Comparison of ENCODE assay signal across 28 cellular contexts in the genomic region with DNA sequence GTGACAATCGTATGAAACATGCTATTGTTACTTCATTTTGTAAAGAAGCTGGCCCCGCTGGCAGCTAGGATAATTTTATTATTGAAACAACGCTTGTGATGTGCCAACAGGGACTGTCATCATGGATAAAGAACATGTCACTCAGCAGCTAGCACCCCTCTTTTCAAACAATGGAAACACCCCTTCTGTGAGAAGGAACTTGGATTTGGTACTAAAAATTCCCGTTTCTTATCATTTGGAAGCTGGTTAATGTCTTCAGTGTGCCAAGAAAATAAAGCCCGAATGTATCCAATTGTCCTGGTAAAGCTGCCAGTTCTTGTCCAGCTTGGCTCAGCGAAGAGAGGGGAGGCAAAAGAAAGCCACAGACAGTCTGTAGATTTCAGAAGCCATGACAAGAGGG.
"Had no signal": no experiment of that assay in that cellular context is flagged by ENCODE, and none has a peak within 500 bp of the region (broad histone marks: within the 10 kb centered on the region; RNA-seq: fewer than 3 reads in every experiment).

No MANE protein-coding gene starts in this region.

- H3K27ac Mint-ChIP-seq: activated naive CD4-positive, alpha-beta T cell treated with anti-CD3 and anti-CD28 coated beads, Interleukin-2, amount 10 ng/mL, durations not matched to agents 7 days and 5 days; activated naive CD8-positive, alpha-beta T cell treated with anti-CD3 and anti-CD28 coated beads, Interleukin-2, amount 10 ng/mL, durations not matched to agents 7 days and 5 days; activated T-helper 1 cell treated with anti-CD3 and anti-CD28 coated beads, Interleukin-12 subunit alpha, Interleukin-12 subunit beta, Interleukin-2, Interleukin-4 antibody, amounts not matched to agents 30 ng/mL and 10 ng/mL and 1 ng/mL, durations not matched to agents 14 hours and 24 hours and 36 hours; memory B cell; naive thymus-derived CD8-positive, alpha-beta T cell; stimulated activated naive B cell treated with anti-CD40 and anti-IgM and Interleukin-4, amounts not matched to agents 10 μg/mL and 1 μg/mL and 100 μg/mL, for 72 hours; T-helper 1 cell treated with Interleukin-12 subunit alpha and Interleukin-12 subunit beta and Interleukin-4 antibody, amounts not matched to agents 30 μg/mL and 1 μg/mL, for 36 hours had no signal

- H3K36me3 Mint-ChIP-seq: activated naive CD4-positive, alpha-beta T cell treated with anti-CD3 and anti-CD28 coated beads, Interleukin-2, amount 10 ng/mL, durations not matched to agents 7 days and 5 days; memory B cell; naive thymus-derived CD8-positive, alpha-beta T cell; stimulated activated naive B cell treated with anti-CD40 and anti-IgM and Interleukin-4, amounts not matched to agents 10 μg/mL and 1 μg/mL and 100 μg/mL, for 72 hours had no signal

- H3K36me3 ChIP-seq: ascending aorta, brain microvascular endothelial cell, esophagus muscularis mucosa, left lung, pancreas, prostate gland, suprapubic skin, tibial nerve had no signal

- H3K9me3 ChIP-seq: esophagus muscularis mucosa, pancreas, prostate gland, suprapubic skin, tibial nerve had no signal

- H3K4me1 ChIP-seq: prostate gland had no signal

- H3K4me1 Mint-ChIP-seq: activated naive CD4-positive, alpha-beta T cell treated with anti-CD3 and anti-CD28 coated beads, Interleukin-2, amount 10 ng/mL, durations not matched to agents 7 days and 5 days; memory B cell; naive thymus-derived CD8-positive, alpha-beta T cell; stimulated activated naive B cell treated with anti-CD40 and anti-IgM and Interleukin-4, amounts not matched to agents 10 μg/mL and 1 μg/mL and 100 μg/mL, for 72 hours had no signal

- H3K27ac ChIP-seq: brain microvascular endothelial cell, esophagus muscularis mucosa, left lung, pancreas, prostate gland, suprapubic skin, tibial nerve, VCaP had no signal

- H3K27me3 Mint-ChIP-seq: memory B cell had no signal

- H3K27me3 ChIP-seq: ascending aorta, brain microvascular endothelial cell, esophagus muscularis mucosa, left lung, pancreas, suprapubic skin, tibial nerve had no signal

- H3K4me3 Mint-ChIP-seq: activated naive CD4-positive, alpha-beta T cell treated with anti-CD3 and anti-CD28 coated beads, Interleukin-2, amount 10 ng/mL, durations not matched to agents 7 days and 5 days; activated naive CD8-positive, alpha-beta T cell treated with anti-CD3 and anti-CD28 coated beads, Interleukin-2, amount 10 ng/mL, durations not matched to agents 7 days and 5 days; activated T-helper 1 cell treated with anti-CD3 and anti-CD28 coated beads, Interleukin-12 subunit alpha, Interleukin-12 subunit beta, Interleukin-2, Interleukin-4 antibody, amounts not matched to agents 30 ng/mL and 10 ng/mL and 1 ng/mL, durations not matched to agents 14 hours and 24 hours and 36 hours; memory B cell; naive thymus-derived CD8-positive, alpha-beta T cell; neural crest cell; stimulated activated naive B cell treated with anti-CD40 and anti-IgM and Interleukin-4, amounts not matched to agents 10 μg/mL and 1 μg/mL and 100 μg/mL, for 72 hours; T-helper 1 cell treated with Interleukin-12 subunit alpha and Interleukin-12 subunit beta and Interleukin-4 antibody, amounts not matched to agents 30 μg/mL and 1 μg/mL, for 36 hours had no signal

- DNase-seq: activated CD4-positive, alpha-beta T cell treated with anti-CD3 and anti-CD28 coated beads for 4 hours; activated CD4-positive, alpha-beta T cell treated with anti-CD3 and anti-CD28 coated beads, Interleukin-2, amount 50 U/mL, for 4 hours; activated effector memory CD4-positive, alpha-beta T cell treated with anti-CD3 and anti-CD28 coated beads, Interleukin-2, amount 50 U/mL, for 16 hours; activated naive CD4-positive, alpha-beta T cell treated with anti-CD3 and anti-CD28 coated beads, Interleukin-2, amount 10 ng/mL, durations not matched to agents 7 days and 5 days; activated naive CD8-positive, alpha-beta T cell treated with anti-CD3 and anti-CD28 coated beads, Interleukin-2, amount 10 ng/mL, durations not matched to agents 7 days and 5 days; activated T-cell treated with anti-CD3 and anti-CD28 coated beads for 4 hours; brain microvascular endothelial cell; caudate nucleus; kidney glomerular epithelial cell; left lung; naive thymus-derived CD8-positive, alpha-beta T cell; nucleus accumbens; pancreas; stimulated activated CD4-positive, alpha-beta T cell treated with anti-CD3 and anti-CD28 coated beads, Interleukin-15, amount 100 ng/mL, for 24 hours; stimulated activated CD4-positive, alpha-beta T cell treated with anti-CD3 and anti-CD28 coated beads, Interleukin-2, amount 100 ng/mL, for 24 hours; stimulated activated naive B cell treated with anti-CD40 and anti-IgM and Interleukin-4, amounts not matched to agents 10 μg/mL and 1 μg/mL and 100 μg/mL, for 72 hours; SW 1271; T-helper 9 cell had no signal

- H3K9me3 Mint-ChIP-seq: activated naive CD4-positive, alpha-beta T cell treated with anti-CD3 and anti-CD28 coated beads, Interleukin-2, amount 10 ng/mL, durations not matched to agents 7 days and 5 days had no signal

- H3K4me3 ChIP-seq: ascending aorta, esophagus muscularis mucosa, left lung, pancreas, prostate gland, suprapubic skin, tibial nerve had no signal

- ATAC-seq: left lung; naive thymus-derived CD8-positive, alpha-beta T cell; stimulated activated naive B cell treated with anti-CD40 and anti-IgM and Interleukin-4, amounts not matched to agents 10 μg/mL and 1 μg/mL and 100 μg/mL, for 72 hours had no signal
